Comparison of ENCODE assay signal across 16 cellular contexts in the genomic region with DNA sequence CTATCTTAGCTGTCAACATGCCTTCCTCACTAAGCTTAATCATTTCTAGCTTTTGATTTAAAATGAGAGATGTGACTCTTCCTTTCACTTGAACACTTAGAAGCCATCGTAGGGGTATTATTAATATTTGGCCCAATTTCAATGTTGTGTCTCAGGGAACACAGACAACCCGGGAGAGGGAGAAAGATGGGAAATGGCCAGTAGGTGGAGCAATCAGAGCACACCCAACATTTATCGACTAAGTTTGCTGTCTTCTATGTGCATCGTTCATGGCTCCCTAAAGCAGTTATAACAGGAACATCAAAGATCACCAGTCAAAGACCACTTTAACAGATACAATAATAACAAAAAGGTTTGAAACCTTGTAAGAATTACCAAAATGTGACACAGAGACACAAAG.
A peak's percentile ranks its signal among the peaks of the same experiment; 100 is the strongest.
DNase-seq lines count a peak whose midpoint lies in the region; ATAC-seq, FAIRE-seq and TF ChIP-seq lines count a peak whose summit lies in the region.
"Had no signal": no experiment of that assay in that cellular context is flagged by ENCODE, and none has a peak within 500 bp of the region (broad histone marks: within the 10 kb centered on the region; RNA-seq: fewer than 3 reads in every experiment).

No MANE protein-coding gene starts in this region.

- H4K20me1 ChIP-seq in PC-9 (ENCODE audit: insufficient read depth) = peaks cover 2% of the 10 kb centered on the region; the same call in 1 of the 2 replicates

- intact Hi-C loops in PC-9 (cut with micrococcal nuclease; ENCODE audit: unreplicated experiment) = no loop called here
- intact Hi-C loops in sciatic nerve (cut with DNase I) = no loop called here

- no peak overlapping the region for H2AFZ ChIP-seq in PC-9

- H3K79me2 ChIP-seq in PC-9 (ENCODE audit: low read depth) = peaks cover 13% of the 10 kb centered on the region; the same call in 1 of the 2 replicates

- no peak overlapping the region for H3K4me2 ChIP-seq in A549
- no peak overlapping the region for H3K4me2 ChIP-seq in PC-9
- H3K4me2 ChIP-seq: smooth muscle cell had no signal

- TF ChIP-seq EP300 in A549 (IDR thresholded peaks at IDR 0.05) = no peak

- H3K36me3 ChIP-seq in PC-9 (ENCODE audit: low read depth) = peaks cover 30% of the 10 kb centered on the region
- H3K36me3 ChIP-seq: colonic mucosa had no signal

- H3K27me3 ChIP-seq in PC-9 (ENCODE audit: insufficient read depth, low read depth) = no peaks in the 10 kb centered on the region
- no peaks in the 10 kb centered on the region for H3K27me3 ChIP-seq in foreskin keratinocyte
- H3K27me3 ChIP-seq: colonic mucosa had no signal

- no peak overlapping the region for H3K4me3 ChIP-seq in A549
- no peak overlapping the region for H3K4me3 ChIP-seq in PC-9
- H3K4me3 ChIP-seq: colonic mucosa, smooth muscle cell had no signal

- FAIRE-seq in A549 (lab: Jason Lieb, UNC) = no peak

- DNase-seq in A549 (ENCODE audit: low read depth in 1 of 2, low spot score in 1 of 2) = peak; percentile 7 to 48
- DNase-seq in PC-9 = no peak
- peak in 1 of 2 donors; percentile 7 for DNase-seq in foreskin keratinocyte
- no peak for DNase-seq in sciatic nerve (ENCODE audit: low spot score)
- no peak for DNase-seq in NCI-H2171 (lab: John Stamatoyannopoulos, UW)
- DNase-seq: activated gamma-delta T cell; CD8-positive, alpha-beta T cell; colonic mucosa; naive thymus-derived CD8-positive, alpha-beta T cell; NCI-H2029 treated with DMSO at 0.1 percent for 48 hours; SHP77; stimulated activated CD8-positive, alpha-beta memory T cell treated with anti-CD3 and anti-CD28 coated beads, Interleukin-4, amount 100 ng/mL, for 48 hours had no signal

- ATAC-seq in A549 (peak in 1 of 2 experiments; percentile 81; a peak in 3 of 6 replicates), foreskin keratinocyte (no peak), HG02840 (IDR thresholded peaks at IDR 0.05; ENCODE audit: low FRiP score, unreplicated experiment) (no peak), sciatic nerve (no peak), HG03039 (IDR thresholded peaks at IDR 0.05; ENCODE audit: unreplicated experiment) (no peak)
- ATAC-seq: CD8-positive, alpha-beta T cell; naive thymus-derived CD8-positive, alpha-beta T cell had no signal

- TF ChIP-seq CTCF in A549 (IDR thresholded peaks at IDR 0.05) (peak; percentile 45), GM12873 (IDR thresholded peaks at IDR 0.05; ENCODE audit: insufficient read depth, low read depth, low read length, missing control alignments) (peak; percentile 31), PC-9 (conservative IDR thresholded peaks at IDR 0.05) (peak; percentile 47; the same call in 1 of the 2 replicates), foreskin keratinocyte (conservative IDR thresholded peaks at IDR 0.05) (peak; percentile 61)

- CTCF ChIA-PET in A549 (lab: Yijun Ruan, JAX) (interaction anchor here (0.9 to 3.1 kb wide), 6 partner anchors 8 to 203 kb away, joined by 3 to 9 read pairs (median 4); no protein-coding TSS in a partner anchor), PC-9 (lab: Charles Lee) (interaction anchor here (0.6 kb wide), 1 partner anchor 101 kb away, joined by 4 read pairs; no protein-coding TSS in a partner anchor)

- no TSS peak for BruUV-seq in PC-9 (replicated peaks; lab: Mats Ljungman, UMichigan)

- no peaks in the 10 kb centered on the region for H3K9me2 ChIP-seq in PC-9 (ENCODE audit: insufficient read depth)

- TF ChIP-seq RAD21 in A549 (conservative IDR thresholded peaks at IDR 0.05 in 1 of 2, IDR thresholded peaks at IDR 0.05 in 1 of 2) = peak; percentile 31 to 47; a peak in 3 of 5 replicates

- 46% methylated on average over 4 of the region's 4 CpGs for WGBS in A549 (ENCODE audit: missing lambda C conversion rate)

- no peaks in the 10 kb centered on the region; the same call in 1 of the 2 replicates for H3F3A ChIP-seq in PC-9 (ENCODE audit: insufficient read depth, low read depth)

- H3K27ac ChIP-seq in A549 (no peak overlapping the region), PC-9 (no peak overlapping the region), foreskin keratinocyte (no peak overlapping the region)
- H3K27ac ChIP-seq: colonic mucosa had no signal

- H3K9me3 ChIP-seq in A549 (no peaks in the 10 kb centered on the region), PC-9 (ENCODE audit: insufficient read depth, low read depth) (no peaks in the 10 kb centered on the region)
- H3K9me3 ChIP-seq: colonic mucosa had no signal

- no peaks in the 10 kb centered on the region for H3K4me1 ChIP-seq in A549
- H3K4me1 ChIP-seq in PC-9 (replicated peaks; ENCODE audit: insufficient read depth) = no peaks in the 10 kb centered on the region
- no peaks in the 10 kb centered on the region for H3K4me1 ChIP-seq in foreskin keratinocyte
- H3K4me1 ChIP-seq: colonic mucosa had no signal

- POLR2A ChIA-PET in A549 (lab: Yijun Ruan, JAX) (no interaction called here), PC-9 (lab: Charles Lee; ENCODE audit: unreplicated experiment) (no interaction called here)

- no peak for TF ChIP-seq POLR2A in A549 (IDR thresholded peaks at IDR 0.05; ENCODE audit: low read length)

TF ChIP-seq in A549, 52 proteins besides CTCF, POLR2A, EP300 and RAD21:
- TF ChIP-seq KDM1A (IDR thresholded peaks at IDR 0.05; ENCODE audit: low read depth) (no peak), SMC3 (IDR thresholded peaks at IDR 0.05) (peak; percentile 34; the same call in 1 of the 3 replicates)

Comparison
In these comparisons a context has a peak if more than half of its experiments do, and no peak if none do; other contexts are left out.
1. DNase-seq: peak in A549 (2 of 2); none in PC-9 (0 of 2), sciatic nerve (single experiment) and NCI-H2171 (single experiment).
2. Peak in every context shown above with its lines, with median percentiles within 50 percentile points of each other: CTCF ChIP-seq.